ENCODE assay signal across 18 cellular contexts in the genomic region with DNA sequence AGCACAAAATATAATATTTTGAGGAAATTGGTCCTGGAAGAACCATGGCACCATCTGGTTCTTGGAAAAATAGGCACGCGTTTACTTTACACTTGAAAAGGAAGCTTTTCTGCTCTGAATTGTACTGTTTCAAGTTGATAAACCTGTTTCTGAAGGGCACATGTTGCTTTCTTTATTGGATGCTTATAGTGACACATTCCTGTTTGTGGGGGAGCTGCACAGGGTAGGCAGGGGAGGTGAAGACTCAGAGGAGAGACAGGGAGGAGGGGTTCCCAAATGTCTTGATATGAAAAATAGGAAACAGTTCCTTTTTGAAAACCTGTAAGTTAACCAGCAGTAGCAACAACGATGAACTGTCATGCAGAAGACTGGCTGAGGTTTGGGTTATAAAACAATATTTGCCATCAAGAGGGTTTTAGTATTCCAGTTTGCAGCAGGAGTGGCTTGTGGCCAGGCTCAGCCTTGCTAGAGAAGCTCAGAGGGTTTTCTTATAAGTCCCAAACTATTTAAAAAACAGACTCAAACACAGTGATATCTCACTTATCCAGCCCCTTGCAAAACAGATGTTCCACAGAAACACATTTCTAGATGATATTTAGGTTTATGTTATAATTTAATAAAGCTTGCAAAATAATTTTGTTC.
A peak's percentile ranks its signal among the peaks of the same experiment; 100 is the strongest.
DNase-seq lines count a peak whose midpoint lies in the region; ATAC-seq and TF ChIP-seq lines count a peak whose summit lies in the region.
"Had no signal": no experiment of that assay in that cellular context is flagged by ENCODE, and none has a peak within 500 bp of the region (broad histone marks: within the 10 kb centered on the region; RNA-seq: fewer than 3 reads in every experiment).

No MANE protein-coding gene starts in this region.

- H3K27ac Mint-ChIP-seq in Calu3 (ENCODE audit: unreplicated experiment), result peak overlapping the region; percentile 76
- H3K27ac Mint-ChIP-seq in stimulated activated effector memory CD8-positive, alpha-beta T cell treated with anti-CD3 and anti-CD28 coated beads, Interleukin-12 subunit alpha, Interleukin-12 subunit beta, amount 100 ng/mL, for 72 hours, result no peak overlapping the region

- no peak overlapping the region for H3K4me3 Mint-ChIP-seq in Calu3 (ENCODE audit: low read depth, unreplicated experiment)
- no peak overlapping the region for H3K4me3 Mint-ChIP-seq in stimulated activated effector memory CD8-positive, alpha-beta T cell treated with anti-CD3 and anti-CD28 coated beads, Interleukin-12 subunit alpha, Interleukin-12 subunit beta, amount 100 ng/mL, for 72 hours

- H3K4me3 ChIP-seq in IMR-90 (ENCODE audit: insufficient read depth, low read depth, low read length), result no peak overlapping the region
- H3K4me3 ChIP-seq in osteoblast (ENCODE audit: insufficient read depth, low read length), result no peak overlapping the region

- no peak for TF ChIP-seq RAD21 in IMR-90 (IDR thresholded peaks at IDR 0.05; ENCODE audit: low read length)

- intact Hi-C loops in Calu3 (cut with micrococcal nuclease; ENCODE audit: unreplicated experiment) (no loop called here), IMR-90 (cut with micrococcal nuclease) (no loop called here)

- dilution Hi-C loops in IMR-90 (cut with HindIII; ENCODE audit: low sequenced_read_pairs, unreplicated experiment), result no loop called here

- no CpG with 5 or more reads among the region's 3 CpGs for WGBS in IMR-90 (ENCODE audit: extremely low coverage in 2 of 2, insufficient read length in 1 of 2), 2 experiments

- H3K23ac ChIP-seq in IMR-90 (ENCODE audit: low read depth, low read length), result no peak overlapping the region

- no peaks in the 10 kb centered on the region for H3K79me2 ChIP-seq in osteoblast (ENCODE audit: insufficient read depth, low read length)

- H4K91ac ChIP-seq in IMR-90 (ENCODE audit: insufficient read depth, low read depth, low read length), result no peak overlapping the region

- DNase-seq in Calu3, result peak; percentile 45
- DNase-seq in IMR-90, result no peak
- peak; percentile 16 for DNase-seq in fibroblast of peridontal ligament (ENCODE audit: extremely low read depth)
- no peak for DNase-seq in osteoblast (ENCODE audit: insufficient read length, low spot score, missing footprints)
- DNase-seq in GM13976 (ENCODE audit: low spot score), result no peak
- DNase-seq in stimulated activated effector memory CD8-positive, alpha-beta T cell treated with anti-CD3 and anti-CD28 coated beads, Interleukin-12 subunit alpha, Interleukin-12 subunit beta, amount 100 ng/mL, for 72 hours (ENCODE audit: low spot score in 2 of 2), result no peak
- DNase-seq: AML-193, DMS 273 treated with DMSO at 0.1 percent for 48 hours, GDM1, GOT3, KG1, NCI-H1417, NCI-H187 treated with DMSO at 0.1 percent for 48 hours, NCI-H2171 had no signal

- in situ Hi-C loops in IMR-90 (cut with MboI; ENCODE audit: low sequenced_read_pairs), result no loop called here
- in situ Hi-C loops in GM13976 (cut with MboI; ENCODE audit: low sequenced_read_pairs, unreplicated experiment), result no loop called here

- H4K8ac ChIP-seq in IMR-90 (ENCODE audit: low read depth in 2 of 2, low read length in 2 of 2), result no peak overlapping the region

- H3K36me3 ChIP-seq in IMR-90 (ENCODE audit: control insufficient read depth, insufficient read depth, low read length), result no peaks in the 10 kb centered on the region
- no peaks in the 10 kb centered on the region for H3K36me3 ChIP-seq in osteoblast (ENCODE audit: insufficient read depth, low read length)

- no peak overlapping the region for H3K18ac ChIP-seq in IMR-90 (ENCODE audit: low read depth, low read length)

- H2AK5ac ChIP-seq in IMR-90 (ENCODE audit: low read depth, low read length), result no peak overlapping the region

- H3K4me1 ChIP-seq in IMR-90 (ENCODE audit: control insufficient read depth, insufficient read depth, low read length), result peaks cover 11% of the 10 kb centered on the region
- H3K4me1 ChIP-seq in osteoblast (ENCODE audit: insufficient read depth, low read length), result peaks cover 47% of the 10 kb centered on the region

- H3K4ac ChIP-seq in IMR-90 (ENCODE audit: low read depth, low read length), result no peak overlapping the region

- H2BK120ac ChIP-seq in IMR-90 (ENCODE audit: low read depth, low read length), result peak overlapping the region; percentile 49; the same call in 1 of the 2 replicates

- TF ChIP-seq CTCF in Calu3 (IDR thresholded peaks at IDR 0.05; ENCODE audit: unreplicated experiment), result no peak
- TF ChIP-seq CTCF in IMR-90 (conservative IDR thresholded peaks at IDR 0.05; ENCODE audit: low read depth, low read length), result no peak
- no peak for TF ChIP-seq CTCF in osteoblast (IDR thresholded peaks at IDR 0.05; ENCODE audit: extremely low read depth, low read depth, low read length)
- no peak for TF ChIP-seq CTCF in GM13976 (IDR thresholded peaks at IDR 0.05; ENCODE audit: borderline replicate concordance, control extremely low read depth, extremely low read depth, insufficient read depth, missing control alignments)

- H3K56ac ChIP-seq in IMR-90 (ENCODE audit: extremely low read depth, insufficient read depth, low read length), result no peak overlapping the region

- H2BK15ac ChIP-seq in IMR-90 (ENCODE audit: low read depth, low read length), result no peak overlapping the region

- H3K27me3 ChIP-seq in IMR-90 (ENCODE audit: control insufficient read depth, insufficient read depth, low read length), result no peaks in the 10 kb centered on the region
- no peaks in the 10 kb centered on the region for H3K27me3 ChIP-seq in osteoblast (ENCODE audit: insufficient read depth, low read length)

- no peaks in the 10 kb centered on the region for H4K20me1 ChIP-seq in IMR-90 (ENCODE audit: insufficient read depth, low read length)
- no peaks in the 10 kb centered on the region for H4K20me1 ChIP-seq in osteoblast (ENCODE audit: insufficient read depth, low read length)

- CTCF ChIA-PET in Calu3 (lab: Charles Lee), result interaction anchor here (0.6 to 1.6 kb wide), 5 partner anchors 27 to 1501 kb away, joined by 3 to 5 read pairs (median 3); no protein-coding TSS in a partner anchor
- CTCF ChIA-PET in IMR-90 (lab: Yijun Ruan, JAX), result no interaction called here

- H3K9ac ChIP-seq in IMR-90 (ENCODE audit: low read depth, low read length), result no peak overlapping the region

- H3K14ac ChIP-seq in IMR-90 (replicated peaks; ENCODE audit: low read depth, low read length), result peak overlapping the region; percentile 66; the same call in 1 of the 2 replicates

- POLR2A ChIA-PET in IMR-90 (lab: Charles Lee; ENCODE audit: unreplicated experiment), result no interaction called here

- no peak overlapping the region for H3K4me2 ChIP-seq in IMR-90 (ENCODE audit: low read depth, low read length)
- H3K4me2 ChIP-seq in osteoblast (ENCODE audit: insufficient read depth, low read length), result peak overlapping the region; percentile 14

- H3K9me1 ChIP-seq in IMR-90 (ENCODE audit: insufficient read depth, low read length), result 0 out of 2 replicates have a peak, but pooled peaks cover 3% of the 10 kb centered on the region

- H2AK9ac ChIP-seq in IMR-90 (replicated peaks; ENCODE audit: low read depth, low read length, poor library complexity), result no peak overlapping the region

- H2BK5ac ChIP-seq in IMR-90 (ENCODE audit: low read depth, low read length, poor library complexity, severe bottlenecking), result no peak overlapping the region

- peaks cover 44% of the 10 kb centered on the region for H3K4me1 Mint-ChIP-seq in Calu3 (ENCODE audit: low read depth, unreplicated experiment)
- no peaks in the 10 kb centered on the region for H3K4me1 Mint-ChIP-seq in stimulated activated effector memory CD8-positive, alpha-beta T cell treated with anti-CD3 and anti-CD28 coated beads, Interleukin-12 subunit alpha, Interleukin-12 subunit beta, amount 100 ng/mL, for 72 hours

- no peaks in the 10 kb centered on the region for H3K36me3 Mint-ChIP-seq in Calu3 (ENCODE audit: insufficient read depth, unreplicated experiment)
- H3K36me3 Mint-ChIP-seq in stimulated activated effector memory CD8-positive, alpha-beta T cell treated with anti-CD3 and anti-CD28 coated beads, Interleukin-12 subunit alpha, Interleukin-12 subunit beta, amount 100 ng/mL, for 72 hours, result no peaks in the 10 kb centered on the region

- no peak overlapping the region for H4K5ac ChIP-seq in IMR-90 (ENCODE audit: low read depth, low read length)

- ATAC-seq in IMR-90 (ENCODE audit: low read depth) (no peak), GM21381 (IDR thresholded peaks at IDR 0.05; ENCODE audit: unreplicated experiment) (no peak)
- no peak for ATAC-seq in stimulated activated effector memory CD8-positive, alpha-beta T cell treated with anti-CD3 and anti-CD28 coated beads, Interleukin-12 subunit alpha, Interleukin-12 subunit beta, amount 100 ng/mL, for 72 hours
- ATAC-seq: HepG2, Right ventricle myocardium inferior had no signal

- no peak for TF ChIP-seq POLR2A in IMR-90 (IDR thresholded peaks at IDR 0.05; ENCODE audit: low read depth, low read length)

- no peaks in the 10 kb centered on the region for H3K9me3 ChIP-seq in IMR-90 (ENCODE audit: control insufficient read depth, insufficient read depth, low read length)
- no peaks in the 10 kb centered on the region for H3K9me3 ChIP-seq in osteoblast (ENCODE audit: low read depth, low read length)

- H3K27ac ChIP-seq in IMR-90 (ENCODE audit: insufficient read depth, low read length), result no peak overlapping the region
- peak overlapping the region; percentile 89 for H3K27ac ChIP-seq in osteoblast (ENCODE audit: low read depth, low read length)
- H3K27ac ChIP-seq: C4-2B had no signal

- no peaks in the 10 kb centered on the region for H3K79me1 ChIP-seq in IMR-90 (ENCODE audit: low read depth in 1 of 2, low read length in 2 of 2)

- no peaks in the 10 kb centered on the region for H3K27me3 Mint-ChIP-seq in Calu3 (ENCODE audit: unreplicated experiment)

- H2BK20ac ChIP-seq in IMR-90 (ENCODE audit: low read depth, low read length), result no peak overlapping the region

- BruUV-seq in Calu3 (replicated peaks; lab: Mats Ljungman, UMichigan), result no TSS peak
- BruUV-seq in IMR-90 (replicated peaks; lab: Mats Ljungman, UMichigan), result no TSS peak

- no peak overlapping the region for H2AFZ ChIP-seq in IMR-90 (replicated peaks; ENCODE audit: low read length, poor library complexity)
- H2AFZ ChIP-seq in osteoblast (ENCODE audit: low read length), result no peak overlapping the region

- H3K9me3 Mint-ChIP-seq in Calu3 (ENCODE audit: low read depth, unreplicated experiment), result peaks cover 5% of the 10 kb centered on the region
- no peaks in the 10 kb centered on the region for H3K9me3 Mint-ChIP-seq in stimulated activated effector memory CD8-positive, alpha-beta T cell treated with anti-CD3 and anti-CD28 coated beads, Interleukin-12 subunit alpha, Interleukin-12 subunit beta, amount 100 ng/mL, for 72 hours

TF ChIP-seq in IMR-90, 13 proteins besides CTCF, POLR2A, EP300 and RAD21 (continues in another document):
- TF ChIP-seq MAFK (IDR thresholded peaks at IDR 0.05; ENCODE audit: low read depth, low read length), result no peak
- TF ChIP-seq CEBPB (IDR thresholded peaks at IDR 0.05; ENCODE audit: low read depth, low read length), result no peak
- TF ChIP-seq SMC3 (IDR thresholded peaks at IDR 0.05; ENCODE audit: low read depth, low read length), result no peak

Comparison
In these comparisons a context has a peak if more than half of its experiments do, and no peak if none do; other contexts are left out.
1. DNase-seq: peak in Calu3 (single experiment) and fibroblast of peridontal ligament (single experiment); none in IMR-90 (single experiment), osteoblast (single experiment), GM13976 (single experiment) and stimulated activated effector memory CD8-positive, alpha-beta T cell treated with anti-CD3 and anti-CD28 coated beads, Interleukin-12 subunit alpha, Interleukin-12 subunit beta, amount 100 ng/mL, for 72 hours (0 of 2).